ENCODE assay signal across 3 cellular contexts in the genomic region with DNA sequence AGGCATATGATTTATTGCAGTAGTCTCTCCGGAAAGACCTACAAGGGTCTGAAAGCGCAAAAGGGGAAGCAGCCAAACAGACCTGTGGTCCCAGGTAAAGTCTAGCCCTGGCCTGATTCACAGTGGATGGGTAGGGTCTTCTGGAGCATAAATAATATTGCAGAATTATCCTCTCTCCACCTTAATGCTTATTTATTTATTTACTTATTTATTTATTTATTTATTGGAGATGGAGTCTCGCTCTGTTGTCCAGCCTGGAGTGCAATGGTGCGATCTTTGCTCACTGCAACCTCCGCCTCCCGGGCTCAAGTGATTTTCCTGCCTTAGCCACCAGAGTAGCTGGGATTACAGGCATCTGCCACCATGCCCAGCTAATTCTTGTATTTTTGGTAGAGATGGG.
TF ChIP-seq lines count a peak whose summit lies in the region.

No MANE protein-coding gene starts in this region.

TF ChIP-seq in A549, 52 proteins besides CTCF, POLR2A, EP300 and RAD21:
- TF ChIP-seq NPAS2 (CRISPR knock-in tag; IDR thresholded peaks at IDR 0.05; ENCODE audit: borderline replicate concordance), result no peak
- TF ChIP-seq JUNB (IDR thresholded peaks at IDR 0.05), result no peak
- no peak for TF ChIP-seq CEBPB (IDR thresholded peaks at IDR 0.05)
- TF ChIP-seq ZC3H11A (IDR thresholded peaks at IDR 0.05), result peak; percentile 47; the same call in 1 of the 2 replicates
- no peak for TF ChIP-seq CHD2 (IDR thresholded peaks at IDR 0.05; ENCODE audit: low read length, partially characterized antibody)
TF ChIP-seq in A549: peak in this region for 1.

TF ChIP-seq in HEK293, 187 proteins besides CTCF, POLR2A, EP300 and RAD21:
- TF ChIP-seq ZFP3 (tag by site-specific recombination; IDR thresholded peaks at IDR 0.05; ENCODE audit: low read depth) (no peak), ZNF473 (tag by site-specific recombination; IDR thresholded peaks at IDR 0.05) (no peak), ZNF394 (tag by site-specific recombination; IDR thresholded peaks at IDR 0.05; ENCODE audit: borderline replicate concordance) (peak; percentile 67; the same call in 1 of the 2 replicates), ZNF354C (tag by site-specific recombination; IDR thresholded peaks at IDR 0.05; ENCODE audit: borderline replicate concordance, low read depth) (no peak), ZNF221 (tag by site-specific recombination; IDR thresholded peaks at IDR 0.05; ENCODE audit: borderline replicate concordance) (no peak), EGR2 (tag by site-specific recombination; IDR thresholded peaks at IDR 0.05; ENCODE audit: low read depth) (no peak), ZNF239 (tag by site-specific recombination; IDR thresholded peaks at IDR 0.05) (no peak), ZNF2 (tag by site-specific recombination; IDR thresholded peaks at IDR 0.05) (no peak), IKZF3 (tag by site-specific recombination; IDR thresholded peaks at IDR 0.05) (no peak), ZBTB21 (tag by site-specific recombination; IDR thresholded peaks at IDR 0.05) (no peak), ZNF555 (tag by site-specific recombination; conservative IDR thresholded peaks at IDR 0.05) (no peak), KLF16 (tag by site-specific recombination; IDR thresholded peaks at IDR 0.05) (no peak), HOXC10 (CRISPR knock-in tag; IDR thresholded peaks at IDR 0.05) (no peak), ZBTB8A (tag by site-specific recombination; IDR thresholded peaks at IDR 0.05) (0 out of 2 replicates have a peak, but pooled peaks have one; percentile 14), SCRT1 (tag by site-specific recombination; IDR thresholded peaks at IDR 0.05; ENCODE audit: borderline replicate concordance) (no peak), ZNF114 (tag by site-specific recombination; IDR thresholded peaks at IDR 0.05) (no peak), ZFHX2 (tag by site-specific recombination; conservative IDR thresholded peaks at IDR 0.05) (no peak), ZBTB17 (tag by site-specific recombination; IDR thresholded peaks at IDR 0.05) (no peak), ZNF112 (tag by site-specific recombination; IDR thresholded peaks at IDR 0.05) (no peak)
- TF ChIP-seq, protein P1, sequence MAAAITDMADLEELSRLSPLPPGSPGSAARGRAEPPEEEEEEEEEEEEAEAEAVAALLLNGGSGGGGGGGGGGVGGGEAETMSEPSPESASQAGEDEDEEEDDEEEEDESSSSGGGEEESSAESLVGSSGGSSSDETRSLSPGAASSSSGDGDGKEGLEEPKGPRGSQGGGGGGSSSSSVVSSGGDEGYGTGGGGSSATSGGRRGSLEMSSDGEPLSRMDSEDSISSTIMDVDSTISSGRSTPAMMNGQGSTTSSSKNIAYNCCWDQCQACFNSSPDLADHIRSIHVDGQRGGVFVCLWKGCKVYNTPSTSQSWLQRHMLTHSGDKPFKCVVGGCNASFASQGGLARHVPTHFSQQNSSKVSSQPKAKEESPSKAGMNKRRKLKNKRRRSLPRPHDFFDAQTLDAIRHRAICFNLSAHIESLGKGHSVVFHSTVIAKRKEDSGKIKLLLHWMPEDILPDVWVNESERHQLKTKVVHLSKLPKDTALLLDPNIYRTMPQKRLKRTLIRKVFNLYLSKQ (tag by site-specific recombination; IDR thresholded peaks at IDR 0.05; ENCODE audit: borderline replicate concordance), result no peak
- TF ChIP-seq, protein P2, sequence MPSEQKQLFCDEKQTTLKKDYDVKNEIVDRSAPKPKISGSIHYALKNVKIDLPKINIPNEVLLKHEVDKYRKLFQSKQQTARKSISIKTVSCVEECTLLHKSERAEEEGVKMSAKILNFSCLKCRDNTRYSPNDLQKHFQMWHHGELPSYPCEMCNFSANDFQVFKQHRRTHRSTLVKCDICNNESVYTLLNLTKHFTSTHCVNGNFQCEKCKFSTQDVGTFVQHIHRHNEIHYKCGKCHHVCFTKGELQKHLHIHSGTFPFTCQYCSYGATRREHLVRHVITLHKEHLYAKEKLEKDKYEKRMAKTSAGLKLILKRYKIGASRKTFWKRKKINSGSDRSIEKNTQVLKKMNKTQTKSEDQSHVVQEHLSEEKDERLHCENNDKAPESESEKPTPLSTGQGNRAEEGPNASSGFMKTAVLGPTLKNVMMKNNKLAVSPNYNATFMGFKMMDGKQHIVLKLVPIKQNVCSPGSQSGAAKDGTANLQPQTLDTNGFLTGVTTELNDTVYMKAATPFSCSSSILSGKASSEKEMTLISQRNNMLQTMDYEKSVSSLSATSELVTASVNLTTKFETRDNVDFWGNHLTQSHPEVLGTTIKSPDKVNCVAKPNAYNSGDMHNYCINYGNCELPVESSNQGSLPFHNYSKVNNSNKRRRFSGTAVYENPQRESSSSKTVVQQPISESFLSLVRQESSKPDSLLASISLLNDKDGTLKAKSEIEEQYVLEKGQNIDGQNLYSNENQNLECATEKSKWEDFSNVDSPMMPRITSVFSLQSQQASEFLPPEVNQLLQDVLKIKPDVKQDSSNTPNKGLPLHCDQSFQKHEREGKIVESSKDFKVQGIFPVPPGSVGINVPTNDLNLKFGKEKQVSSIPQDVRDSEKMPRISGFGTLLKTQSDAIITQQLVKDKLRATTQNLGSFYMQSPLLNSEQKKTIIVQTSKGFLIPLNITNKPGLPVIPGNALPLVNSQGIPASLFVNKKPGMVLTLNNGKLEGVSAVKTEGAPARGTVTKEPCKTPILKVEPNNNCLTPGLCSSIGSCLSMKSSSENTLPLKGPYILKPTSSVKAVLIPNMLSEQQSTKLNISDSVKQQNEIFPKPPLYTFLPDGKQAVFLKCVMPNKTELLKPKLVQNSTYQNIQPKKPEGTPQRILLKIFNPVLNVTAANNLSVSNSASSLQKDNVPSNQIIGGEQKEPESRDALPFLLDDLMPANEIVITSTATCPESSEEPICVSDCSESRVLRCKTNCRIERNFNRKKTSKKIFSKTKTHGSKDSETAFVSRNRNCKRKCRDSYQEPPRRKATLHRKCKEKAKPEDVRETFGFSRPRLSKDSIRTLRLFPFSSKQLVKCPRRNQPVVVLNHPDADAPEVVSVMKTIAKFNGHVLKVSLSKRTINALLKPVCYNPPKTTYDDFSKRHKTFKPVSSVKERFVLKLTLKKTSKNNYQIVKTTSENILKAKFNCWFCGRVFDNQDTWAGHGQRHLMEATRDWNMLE (tag by site-specific recombination; conservative IDR thresholded peaks at IDR 0.05; ENCODE audit: low read depth), result 0 out of 2 replicates have a peak, but pooled peaks have one; percentile 37

TF ChIP-seq in K562, 482 proteins besides CTCF, POLR2A, EP300 and RAD21:
- no peak for TF ChIP-seq RBM22 (IDR thresholded peaks at IDR 0.05; ENCODE audit: low read depth, low read length, poor library complexity, severe bottlenecking)
- no peak for TF ChIP-seq NCOA6 (IDR thresholded peaks at IDR 0.05)
- TF ChIP-seq, protein P3, sequence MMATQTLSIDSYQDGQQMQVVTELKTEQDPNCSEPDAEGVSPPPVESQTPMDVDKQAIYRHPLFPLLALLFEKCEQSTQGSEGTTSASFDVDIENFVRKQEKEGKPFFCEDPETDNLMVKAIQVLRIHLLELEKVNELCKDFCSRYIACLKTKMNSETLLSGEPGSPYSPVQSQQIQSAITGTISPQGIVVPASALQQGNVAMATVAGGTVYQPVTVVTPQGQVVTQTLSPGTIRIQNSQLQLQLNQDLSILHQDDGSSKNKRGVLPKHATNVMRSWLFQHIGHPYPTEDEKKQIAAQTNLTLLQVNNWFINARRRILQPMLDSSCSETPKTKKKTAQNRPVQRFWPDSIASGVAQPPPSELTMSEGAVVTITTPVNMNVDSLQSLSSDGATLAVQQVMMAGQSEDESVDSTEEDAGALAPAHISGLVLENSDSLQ (IDR thresholded peaks at IDR 0.05), result peak; percentile 23; the same call in 1 of the 2 replicates
- TF ChIP-seq ZC3H11A (IDR thresholded peaks at IDR 0.05; ENCODE audit: low read depth, low read length), result 0 out of 2 replicates have a peak, but pooled peaks have one; percentile 31
